ENCODE assay signal across 34 cellular contexts in the genomic region with DNA sequence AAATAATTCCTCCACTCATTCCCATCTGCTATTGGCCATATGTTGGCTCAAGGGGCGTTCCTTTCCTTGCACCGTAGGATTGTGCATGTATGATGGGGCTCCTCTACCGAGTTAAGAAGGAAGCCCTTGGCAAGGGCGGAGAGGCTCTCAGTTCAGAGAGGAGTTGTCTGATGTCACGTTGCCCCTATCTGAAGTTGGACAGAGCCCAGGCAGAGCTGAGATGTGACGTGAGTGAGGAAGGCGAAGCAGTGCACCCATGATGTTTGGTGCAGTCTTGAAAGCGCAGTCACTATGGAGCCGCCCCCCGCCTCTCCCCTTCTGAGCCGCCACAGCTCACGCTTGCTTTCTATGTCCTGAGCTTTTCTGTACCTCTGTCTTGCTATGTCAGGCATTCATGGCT. TPM values are rescaled to one million over a fixed set of nuclear protein-coding genes. Genes with fewer than 3 reads are reported as not detected.
"Had no signal": no experiment of that assay in that cellular context is flagged by ENCODE, and none has a peak within 500 bp of the region (broad histone marks: within the 10 kb centered on the region; RNA-seq: fewer than 3 reads in every experiment).

No MANE protein-coding gene starts in this region.

- ATAC-seq: activated CD8-positive, alpha-beta T cell treated with anti-CD3 and anti-CD28 coated beads for 36 hours; activated naive CD4-positive, alpha-beta T cell treated with anti-CD3 and anti-CD28 coated beads, Interleukin-2, amount 50 U/mL, for 72 hours; activated T-cell treated with anti-CD3 and anti-CD28 coated beads, Interleukin-2, amount 50 U/mL, for 4 hours; activated T-cell treated with anti-CD3 and anti-CD28 coated beads, Interleukin-2, amount 50 U/mL, for 72 hours; activated T-helper 17 cell treated with anti-CD3 and anti-CD28 coated beads, Interleukin-2, amount 50 U/mL, for 72 hours; body of pancreas had no signal

- H3K36me3 ChIP-seq: adrenal gland, brain microvascular endothelial cell, breast epithelium had no signal

- H3K4me3 ChIP-seq: adrenal gland, body of pancreas, breast epithelium had no signal

- DNase-seq: activated B cell treated with CpG ODN at 0.5 μM for 24 hours; activated CD4-positive, alpha-beta memory T cell treated with anti-CD3 and anti-CD28 coated beads for 36 hours; activated CD4-positive, alpha-beta T cell treated with anti-CD3 and anti-CD28 coated beads for 4 hours; activated CD4-positive, alpha-beta T cell treated with anti-CD3 and anti-CD28 coated beads, Interleukin-2, amount 10 ng/mL, durations not matched to agents 24 days and 14 days; activated CD4-positive, alpha-beta T cell treated with anti-CD3 and anti-CD28 coated beads, Interleukin-2, amount 50 U/mL, for 1 hour; activated CD4-positive, alpha-beta T cell treated with anti-CD3 and anti-CD28 coated beads, Interleukin-2, amount 50 U/mL, for 4 hours; activated CD4-positive, CD25-positive, alpha-beta regulatory T cell treated with anti-CD3 and anti-CD28 coated beads, Interleukin-2, amount 50 U/mL, for 72 hours; activated CD8-positive, alpha-beta memory T cell treated with anti-CD3 and anti-CD28 coated beads, Interleukin-2, amount 50 U/mL, for 4 hours; activated CD8-positive, alpha-beta T cell treated with anti-CD3 and anti-CD28 coated beads for 36 hours; activated effector memory CD4-positive, alpha-beta T cell treated with anti-CD3 and anti-CD28 coated beads, Interleukin-2, amount 50 U/mL, for 16 hours; activated gamma-delta T cell treated with Interleukin-2 at 50 U/mL for 16 hours; activated naive CD4-positive, alpha-beta T cell; activated naive CD4-positive, alpha-beta T cell treated with anti-CD3 and anti-CD28 coated beads for 36 hours; activated naive CD4-positive, alpha-beta T cell treated with anti-CD3 and anti-CD28 coated beads, Interleukin-2, amount 50 U/mL, for 16 hours; activated naive CD8-positive, alpha-beta T cell treated with anti-CD3 and anti-CD28 coated beads for 36 hours; activated T-cell treated with anti-CD3 and anti-CD28 coated beads for 4 hours; activated T-cell treated with anti-CD3 and anti-CD28 coated beads, Interleukin-2, amount 50 U/mL, for 1 hour; activated T-cell treated with anti-CD3 and anti-CD28 coated beads, Interleukin-2, amount 50 U/mL, for 4 hours; activated T-cell treated with anti-CD3 and anti-CD28 coated beads, Interleukin-2, amount 50 U/mL, for 72 hours; adrenal gland; amniotic stem cell; aorta; body of pancreas; brain microvascular endothelial cell; caudate nucleus; T-helper 1 cell; T-helper 2 cell; T-helper 9 cell had no signal

- H3K4me1 ChIP-seq: adrenal gland, body of pancreas, breast epithelium had no signal

- H3K27ac ChIP-seq: adrenal gland, body of pancreas, brain microvascular endothelial cell, breast epithelium, VCaP had no signal

- H3K27me3 ChIP-seq: adrenal gland, body of pancreas, brain microvascular endothelial cell had no signal

- H3K9me3 ChIP-seq: adrenal gland, breast epithelium had no signal

RNA-seq across cellular contexts. Expression of gene CDH13, which starts 40.7 kb away (rescaled TPM):
- total RNA-seq: activated B cell treated with CpG ODN at 0.5 μM for 24 hours; activated CD4-positive, alpha-beta memory T cell treated with anti-CD3 and anti-CD28 coated beads for 36 hours; activated CD4-positive, alpha-beta T cell treated with anti-CD3 and anti-CD28 coated beads, Interleukin-2, amount 10 ng/mL, durations not matched to agents 24 days and 14 days; activated CD8-positive, alpha-beta memory T cell treated with anti-CD3 and anti-CD28 coated beads for 36 hours; activated CD8-positive, alpha-beta T cell treated with anti-CD3 and anti-CD28 coated beads for 36 hours; activated naive CD4-positive, alpha-beta T cell treated with anti-CD3 and anti-CD28 coated beads for 36 hours; activated naive CD4-positive, alpha-beta T cell treated with anti-CD3 and anti-CD28 coated beads, Interleukin-2, amount 50 U/mL, for 72 hours; activated naive CD8-positive, alpha-beta T cell treated with anti-CD3 and anti-CD28 coated beads for 36 hours; activated T-cell treated with anti-CD3 and anti-CD28 coated beads, Interleukin-2, amount 50 U/mL, for 4 hours; activated T-cell treated with anti-CD3 and anti-CD28 coated beads, Interleukin-2, amount 50 U/mL, for 72 hours; activated T-helper 1 cell treated with anti-CD3 and anti-CD28 coated beads, Interleukin-12 subunit alpha, Interleukin-12 subunit beta, Interleukin-2, Interleukin-4 antibody, amounts not matched to agents 30 ng/mL and 10 ng/mL and 1 ng/mL, durations not matched to agents 14 hours and 24 hours and 36 hours; activated T-helper 17 cell treated with anti-CD3 and anti-CD28 coated beads, Interleukin-2, amount 50 U/mL, for 72 hours had no signal
